ENCODE assay signal across 34 cellular contexts in genomic region chr12:2820432-2820831, GRCh38. TPM values are rescaled to one million over a fixed set of nuclear protein-coding genes. Genes with fewer than 3 reads are reported as not detected.
"Had no signal": no experiment of that assay in that cellular context is flagged by ENCODE, and none has a peak within 500 bp of the region (broad histone marks: within the 10 kb centered on the region; RNA-seq: fewer than 3 reads in every experiment).

No MANE protein-coding gene starts in this region.

- H3K27me3 ChIP-seq: dorsolateral prefrontal cortex, gastrocnemius medialis, right atrium auricular region, testis, tibial artery had no signal

- H3K4me3 ChIP-seq: dorsolateral prefrontal cortex, gastrocnemius medialis, lower lobe of right lung, prostate gland, right atrium auricular region, smooth muscle cell, testis, tibial artery had no signal

- H3K9me3 ChIP-seq: gastrocnemius medialis, lower lobe of right lung, prostate gland, right atrium auricular region, testis, tibial artery had no signal

- H3K4me1 Mint-ChIP-seq: nephron progenitor cell had no signal

- H3K27ac Mint-ChIP-seq: immature natural killer cell, type B pancreatic cell had no signal

- H3K27me3 Mint-ChIP-seq: naive thymus-derived CD8-positive, alpha-beta T cell; type B pancreatic cell had no signal

- H3K4me3 Mint-ChIP-seq: immature natural killer cell; naive thymus-derived CD8-positive, alpha-beta T cell; nephron progenitor cell; type B pancreatic cell had no signal

- ATAC-seq: esophagus mucosa; gastrocnemius medialis; left colon; left ventricle myocardium superior; naive thymus-derived CD8-positive, alpha-beta T cell; sciatic nerve; stimulated activated naive CD8-positive, alpha-beta T cell treated with anti-CD3 and anti-CD28 coated beads, Interleukin-15, Interleukin-2, amounts not matched to agents 100 U/mL and 50 U/mL, for 24 hours had no signal

- H3K4me1 ChIP-seq: gastrocnemius medialis, lower lobe of right lung, prostate gland, right atrium auricular region, testis, tibial artery had no signal

- DNase-seq: dorsolateral prefrontal cortex; effector CD4-positive, alpha-beta T cell; foreskin fibroblast; gastrocnemius medialis; head of caudate nucleus; immature natural killer cell; islet precursor cell; kidney glomerular epithelial cell; left colon; left ventricle myocardium superior; lower lobe of right lung; naive thymus-derived CD8-positive, alpha-beta T cell; nephron progenitor cell; nucleus accumbens; stimulated activated CD4-positive, alpha-beta T cell treated with anti-CD3 and anti-CD28 coated beads, Interleukin-12 subunit alpha, Interleukin-12 subunit beta, amount 100 ng/mL, for 4 hours; stimulated activated CD4-positive, alpha-beta T cell treated with anti-CD3 and anti-CD28 coated beads, Interleukin-1b, Interleukin-23, amount 100 ng/mL, for 48 hours; stimulated activated CD4-positive, alpha-beta T cell treated with anti-CD3 and anti-CD28 coated beads, Interleukin-4, amount 100 ng/mL, for 1 hour; stimulated activated CD8-positive, alpha-beta memory T cell treated with anti-CD3 and anti-CD28 coated beads, Interleukin-4, amount 100 ng/mL, for 48 hours; stimulated activated naive CD8-positive, alpha-beta T cell treated with anti-CD3 and anti-CD28 coated beads, Interleukin-15, Interleukin-2, amounts not matched to agents 100 U/mL and 50 U/mL, for 24 hours; substantia nigra; testis; tibial artery had no signal

- H3K9me3 Mint-ChIP-seq: naive thymus-derived CD8-positive, alpha-beta T cell; nephron progenitor cell; type B pancreatic cell had no signal

- H3K27ac ChIP-seq: dorsolateral prefrontal cortex, epithelial cell of prostate, gastrocnemius medialis, lower lobe of right lung, prostate gland, right atrium auricular region, testis, tibial artery had no signal

RNA-seq across cellular contexts. Expression of gene NRIP2, which starts 14.4 kb away (rescaled TPM):
- total RNA-seq: glomerular endothelial cell; naive thymus-derived CD8-positive, alpha-beta T cell; osteocyte had no signal

RNA-seq across cellular contexts. Expression of gene TEX52, which starts 36.4 kb away (rescaled TPM):
- total RNA-seq: dorsolateral prefrontal cortex; esophagus mucosa; glomerular endothelial cell; left colon; left ventricle myocardium superior; lower lobe of right lung; mesenteric fat pad; myocyte; naive thymus-derived CD8-positive, alpha-beta T cell; osteocyte; right atrium auricular region; sciatic nerve; smooth muscle cell; urinary bladder had no signal
